Comparison of ENCODE assay signal across 1 cellular context in genomic region chr20:37330316-37330715, GRCh38.
TF ChIP-seq lines count a peak whose summit lies in the region.

No MANE protein-coding gene starts in this region.

TF ChIP-seq in HepG2, 621 proteins besides CTCF, POLR2A, EP300 and RAD21:
- TF ChIP-seq ZNF678 (CRISPR knock-in tag; IDR thresholded peaks at IDR 0.05), result no peak
- TF ChIP-seq ZNF768 (CRISPR knock-in tag; IDR thresholded peaks at IDR 0.05), result peak; percentile 52; the same call in 1 of the 2 replicates
- TF ChIP-seq ZMYM3 (CRISPR knock-in tag; IDR thresholded peaks at IDR 0.05), result peak; percentile 62; the same call in 1 of the 2 replicates
- no peak for TF ChIP-seq MXI1 (IDR thresholded peaks at IDR 0.05; ENCODE audit: borderline replicate concordance, low read depth, low read length)
- TF ChIP-seq ZBTB21 (CRISPR knock-in tag; IDR thresholded peaks at IDR 0.05), result no peak
- no peak for TF ChIP-seq ZNF282 (IDR thresholded peaks at IDR 0.05; ENCODE audit: partially characterized antibody)
- TF ChIP-seq FOXO4 (CRISPR knock-in tag; conservative IDR thresholded peaks at IDR 0.05), result no peak
- TF ChIP-seq CSRNP1 (CRISPR knock-in tag; IDR thresholded peaks at IDR 0.05), result no peak
- no peak for TF ChIP-seq ZNF30 (CRISPR knock-in tag; IDR thresholded peaks at IDR 0.05)
- TF ChIP-seq ZNF362 (CRISPR knock-in tag; IDR thresholded peaks at IDR 0.05; ENCODE audit: borderline replicate concordance), result no peak
- TF ChIP-seq MAFF (IDR thresholded peaks at IDR 0.05; ENCODE audit: low read depth, low read length), result no peak
- TF ChIP-seq FOXM1 (CRISPR knock-in tag; IDR thresholded peaks at IDR 0.05), result no peak
- no peak for TF ChIP-seq PHF20 (CRISPR knock-in tag; IDR thresholded peaks at IDR 0.05)
- no peak for TF ChIP-seq TFDP1 (CRISPR knock-in tag; IDR thresholded peaks at IDR 0.05; ENCODE audit: borderline replicate concordance)
- TF ChIP-seq ZNF770 (CRISPR knock-in tag; IDR thresholded peaks at IDR 0.05), result peak; percentile 89
- no peak for TF ChIP-seq ZNF878 (CRISPR knock-in tag; IDR thresholded peaks at IDR 0.05)
- no peak for TF ChIP-seq ZNF12 (CRISPR knock-in tag; IDR thresholded peaks at IDR 0.05)
- TF ChIP-seq E2F2 (CRISPR knock-in tag; IDR thresholded peaks at IDR 0.05; ENCODE audit: borderline replicate concordance), result no peak
- no peak for TF ChIP-seq ZNF761 (CRISPR knock-in tag; conservative IDR thresholded peaks at IDR 0.05)
- TF ChIP-seq TP53 (CRISPR knock-in tag; conservative IDR thresholded peaks at IDR 0.05), result no peak
- TF ChIP-seq ZNF563 (CRISPR knock-in tag; IDR thresholded peaks at IDR 0.05), result no peak
- TF ChIP-seq NKX3-1 (CRISPR knock-in tag; IDR thresholded peaks at IDR 0.05), result no peak
- TF ChIP-seq NRL (CRISPR knock-in tag; IDR thresholded peaks at IDR 0.05; ENCODE audit: borderline replicate concordance), result 0 out of 2 replicates have a peak, but pooled peaks have one; percentile 40
